In genomic region chr5:3601060-3601710, GRCh38 we compare ENCODE assay signal across 13 cellular contexts. TPM values are rescaled to one million over a fixed set of nuclear protein-coding genes. Genes with fewer than 3 reads are reported as not detected.
DNase-seq lines count a peak whose midpoint lies in the region; ATAC-seq and TF ChIP-seq lines count a peak whose summit lies in the region.
"Had no signal": no experiment of that assay in that cellular context is flagged by ENCODE, and none has a peak within 500 bp of the region (broad histone marks: within the 10 kb centered on the region; RNA-seq: fewer than 3 reads in every experiment).

No MANE protein-coding gene starts in this region.

- no peak for ATAC-seq in HG02571 (IDR thresholded peaks at IDR 0.05; ENCODE audit: unreplicated experiment)

- WGBS in mesenchymal stem cell: 2% methylated on average over 14 of the region's 23 CpGs

- H3K4me2 ChIP-seq in mesenchymal stem cell (ENCODE audit: low read length, poor library complexity, severe bottlenecking): no peak overlapping the region

- no peak overlapping the region for H2BK5ac ChIP-seq in mesenchymal stem cell (ENCODE audit: low read depth, low read length, poor library complexity, severe bottlenecking)

- H3K36me3 ChIP-seq in ES-I3 (ENCODE audit: insufficient read depth, low read length) (no peaks in the 10 kb centered on the region), mesenchymal stem cell (ENCODE audit: control insufficient read depth in 1 of 2, insufficient read depth in 2 of 2, low read depth in 1 of 2, low read length in 2 of 2) (no peaks in the 10 kb centered on the region)
- H3K36me3 ChIP-seq: BE2C had no signal

- H3K27ac ChIP-seq in coronary artery (no peak overlapping the region), mesenchymal stem cell (ENCODE audit: low read length, poor library complexity, severe bottlenecking) (no peak overlapping the region)

- no peaks in the 10 kb centered on the region for H3K4me1 ChIP-seq in ES-I3 (ENCODE audit: insufficient read depth, low read length)
- H3K4me1 ChIP-seq in mesenchymal stem cell (ENCODE audit: control insufficient read depth, insufficient read depth, low read depth, low read length): peaks cover 8% of the 10 kb centered on the region
- H3K4me1 ChIP-seq: BE2C had no signal

- H2AFZ ChIP-seq in mesenchymal stem cell (ENCODE audit: low read depth, low read length): no peak overlapping the region

- no peak overlapping the region for H3K14ac ChIP-seq in mesenchymal stem cell (ENCODE audit: low read length in 2 of 2)

- no peak overlapping the region for H2BK15ac ChIP-seq in mesenchymal stem cell (ENCODE audit: low read depth, poor library complexity, severe bottlenecking)

- peak overlapping the region; percentile 69 for H3K4me3 ChIP-seq in AG04449 (ENCODE audit: low read depth, low read length)
- H3K4me3 ChIP-seq in coronary artery: peak overlapping the region; percentile 60
- H3K4me3 ChIP-seq in mesenchymal stem cell (ENCODE audit: insufficient read depth in 1 of 2, low read depth in 1 of 2, low read length in 2 of 2): no peak overlapping the region

- H3K9me3 ChIP-seq in ES-I3 (ENCODE audit: control insufficient read depth, insufficient read depth, low read length) (no peaks in the 10 kb centered on the region), mesenchymal stem cell (ENCODE audit: control insufficient read depth, low read length) (no peaks in the 10 kb centered on the region)
- H3K9me3 ChIP-seq: BE2C had no signal

- CTCF ChIA-PET in AG04449 (lab: Yijun Ruan, JAX): interaction anchor here (1.4 kb wide), 1 partner anchor 854 kb away, joined by 3 read pairs; no protein-coding TSS in a partner anchor

- DNase-seq in AG04449 (ENCODE audit: low read depth, low spot score) (no peak), coronary artery (ENCODE audit: low spot score) (no peak), mesenchymal stem cell (no peak), RKO (ENCODE audit: low spot score) (no peak), HCEC 1CT (no peak), UCSD-AML1 (lab: John Stamatoyannopoulos, UW; ENCODE audit: unreplicated experiment) (no peak)
- DNase-seq: BE2C, kidney, NCI-H146, NCI-H446, SHP77 had no signal

- no peak overlapping the region for H3K23ac ChIP-seq in mesenchymal stem cell (ENCODE audit: low read length in 2 of 2)

- POLR2A ChIA-PET in AG04449 (lab: Yijun Ruan, JAX): no interaction called here

- H2BK120ac ChIP-seq in mesenchymal stem cell (ENCODE audit: low read depth, low read length): no peak overlapping the region

- H4K91ac ChIP-seq in mesenchymal stem cell (ENCODE audit: low read length): no peak overlapping the region

- H3K4ac ChIP-seq in mesenchymal stem cell (ENCODE audit: low read depth in 1 of 2, low read length in 2 of 2): no peak overlapping the region

- no peak overlapping the region for H2AK5ac ChIP-seq in mesenchymal stem cell (ENCODE audit: low read length, severe bottlenecking)

- H3K27me3 ChIP-seq in mesenchymal stem cell (ENCODE audit: control insufficient read depth in 1 of 2, insufficient read depth in 1 of 2, low read length in 2 of 2): peaks cover 0 to 80% of the 10 kb centered on the region in 2 experiments

- H4K8ac ChIP-seq in mesenchymal stem cell (ENCODE audit: low read length): no peak overlapping the region

- H3K9ac ChIP-seq in ES-I3 (ENCODE audit: low read depth, low read length): peak overlapping the region; percentile 61; the same call in 1 of the 2 replicates
- peak overlapping the region; percentile 53 for H3K9ac ChIP-seq in mesenchymal stem cell (ENCODE audit: low read length)

- TF ChIP-seq CTCF in AG04449 (IDR thresholded peaks at IDR 0.05; ENCODE audit: insufficient read depth, low read length, missing control alignments) (no peak), coronary artery (IDR thresholded peaks at IDR 0.05) (no peak)

- H3K18ac ChIP-seq in mesenchymal stem cell (ENCODE audit: low read depth in 1 of 2, low read length in 2 of 2): no peak overlapping the region

- no peak overlapping the region for H2BK12ac ChIP-seq in mesenchymal stem cell (ENCODE audit: low read length in 2 of 2)

- no peaks in the 10 kb centered on the region for H3K79me1 ChIP-seq in mesenchymal stem cell (replicated peaks; ENCODE audit: low read length, poor library complexity, severe bottlenecking)

RNA-seq across cellular contexts. Expression of gene IRX1, which starts 5.6 kb away (rescaled TPM):
- not detected for polyA plus RNA-seq in mesenchymal stem cell (2013, experiment 1 of 2)
- polyA plus RNA-seq in mesenchymal stem cell (2013, experiment 2 of 2): not detected

Comparison
In these comparisons a context has a peak if more than half of its experiments do, and no peak if none do; other contexts are left out.
1. H3K4me3 ChIP-seq: peak in AG04449 (single experiment) and coronary artery (single experiment); none in mesenchymal stem cell (0 of 2).